ENCODE assay signal across 8 cellular contexts in the genomic region with DNA sequence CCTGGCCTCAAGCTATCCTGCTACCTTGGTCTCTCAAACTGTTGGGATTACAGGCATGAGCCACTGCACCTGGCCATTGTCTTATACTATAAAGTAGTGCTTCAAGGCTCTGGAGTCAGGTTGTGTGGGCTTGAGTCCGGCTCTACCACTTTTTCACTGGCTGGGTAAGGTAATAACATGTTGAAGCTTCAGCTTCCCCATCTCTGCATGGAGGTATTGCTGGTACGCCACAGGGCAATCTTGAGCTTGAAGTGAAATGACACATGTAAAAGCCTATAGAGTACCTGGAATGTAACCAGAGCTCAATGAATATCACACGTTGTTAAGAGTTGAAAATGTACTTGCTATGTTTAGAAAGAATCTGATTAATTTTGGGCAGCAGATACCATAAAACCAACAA.
"Had no signal": no experiment of that assay in that cellular context is flagged by ENCODE, and none has a peak within 500 bp of the region (broad histone marks: within the 10 kb centered on the region; RNA-seq: fewer than 3 reads in every experiment).

No MANE protein-coding gene starts in this region.

- H3K36me3 Mint-ChIP-seq: IgD-negative memory B cell had no signal

- H3K9ac ChIP-seq: KMS-11 had no signal

- H3K27me3 Mint-ChIP-seq: IgD-negative memory B cell had no signal

- H3K9me3 Mint-ChIP-seq: IgD-negative memory B cell had no signal

- DNase-seq: IMR-90, KBM-7, KG1 had no signal

- H3K4me3 ChIP-seq: K562 had no signal

- H3K27ac ChIP-seq: HL-60, KMS-11 had no signal

- H3K4me3 Mint-ChIP-seq: IgD-negative memory B cell had no signal

- H3K4me1 Mint-ChIP-seq: IgD-negative memory B cell had no signal

- H3K4me2 ChIP-seq: KMS-11 had no signal

- H3K27ac Mint-ChIP-seq: IgD-negative memory B cell had no signal

- ATAC-seq: HepG2, K562 had no signal
